ENCODE assay signal across 19 cellular contexts in genomic region chr3:113983544-113983943, GRCh38. TPM values are rescaled to one million over a fixed set of nuclear protein-coding genes. Genes with fewer than 3 reads are reported as not detected.
A peak's percentile ranks its signal among the peaks of the same experiment; 100 is the strongest.
DNase-seq lines count a peak whose midpoint lies in the region; ATAC-seq and TF ChIP-seq lines count a peak whose summit lies in the region.
"Had no signal": no experiment of that assay in that cellular context is flagged by ENCODE, and none has a peak within 500 bp of the region (broad histone marks: within the 10 kb centered on the region; RNA-seq: fewer than 3 reads in every experiment).

No MANE protein-coding gene starts in this region.

- H3K36me3 ChIP-seq in IMR-90 (ENCODE audit: control insufficient read depth, insufficient read depth, low read length), result no peaks in the 10 kb centered on the region

- no peaks in the 10 kb centered on the region for H3K9me3 ChIP-seq in IMR-90 (ENCODE audit: control insufficient read depth, insufficient read depth, low read length)

- no peak overlapping the region for H4K91ac ChIP-seq in IMR-90 (ENCODE audit: insufficient read depth, low read depth, low read length)

- no peak overlapping the region for H3K4me2 ChIP-seq in IMR-90 (ENCODE audit: low read depth, low read length)
- H3K4me2 ChIP-seq: GM23338 had no signal

- H3K4me3 ChIP-seq in IMR-90 (ENCODE audit: insufficient read depth, low read depth, low read length), result no peak overlapping the region
- H3K4me3 ChIP-seq: GM23338 had no signal

- no peak overlapping the region for H3K27ac ChIP-seq in IMR-90 (ENCODE audit: insufficient read depth, low read length)
- H3K27ac ChIP-seq: 22Rv1 had no signal

- ATAC-seq in activated T-cell treated with anti-CD3 and anti-CD28 coated beads, Interleukin-2, amount 50 U/mL, for 72 hours (replicated peaks in 1 of 2), result no peak
- ATAC-seq in IMR-90 (ENCODE audit: low read depth) (no peak), naive B cell (ENCODE audit: low read depth in 2 of 2) (no peak)
- ATAC-seq: GM23338, HCT116 had no signal

- H2BK120ac ChIP-seq in IMR-90 (ENCODE audit: low read depth, low read length), result no peak overlapping the region

- no peak overlapping the region for H3K4ac ChIP-seq in IMR-90 (ENCODE audit: low read depth, low read length)

- no peak overlapping the region for H2BK5ac ChIP-seq in IMR-90 (ENCODE audit: low read depth, low read length, poor library complexity, severe bottlenecking)

- H2AK9ac ChIP-seq in IMR-90 (replicated peaks; ENCODE audit: low read depth, low read length, poor library complexity), result no peak overlapping the region

- no peak overlapping the region for H2AK5ac ChIP-seq in IMR-90 (ENCODE audit: low read depth, low read length)

- no peak overlapping the region for H3K14ac ChIP-seq in IMR-90 (replicated peaks; ENCODE audit: low read depth, low read length)

- H3K18ac ChIP-seq in IMR-90 (ENCODE audit: low read depth, low read length), result no peak overlapping the region

- POLR2A ChIA-PET in IMR-90 (lab: Charles Lee; ENCODE audit: unreplicated experiment), result no interaction called here

- no peak overlapping the region for H4K5ac ChIP-seq in IMR-90 (ENCODE audit: low read depth, low read length)

- no peaks in the 10 kb centered on the region for H3K4me1 Mint-ChIP-seq in activated T-cell treated with anti-CD3 and anti-CD28 coated beads, Interleukin-2, amount 50 U/mL, for 72 hours (ENCODE audit: low read depth)
- H3K4me1 Mint-ChIP-seq in naive B cell, result peaks cover 51 to 58% (median 57%) of the 10 kb centered on the region in 3 donors
- H3K4me1 Mint-ChIP-seq: GM23338 had no signal

- BruUV-seq in IMR-90 (replicated peaks; lab: Mats Ljungman, UMichigan), result no TSS peak

- H3K27ac Mint-ChIP-seq in activated T-cell treated with anti-CD3 and anti-CD28 coated beads, Interleukin-2, amount 50 U/mL, for 72 hours, result peak overlapping the region; percentile 13
- peak overlapping the region in 5 of 6 donors; percentile 35 to 99 (median 85) for H3K27ac Mint-ChIP-seq in naive B cell
- H3K27ac Mint-ChIP-seq: GM23338 had no signal

- H3K9me3 Mint-ChIP-seq in activated T-cell treated with anti-CD3 and anti-CD28 coated beads, Interleukin-2, amount 50 U/mL, for 72 hours, result peaks cover 0 to 1% of the 10 kb centered on the region in 2 donors
- peaks cover 0 to 1% (median 0%) of the 10 kb centered on the region in 7 donors for H3K9me3 Mint-ChIP-seq in naive B cell
- H3K9me3 Mint-ChIP-seq: GM23338, H9 had no signal

- no peaks in the 10 kb centered on the region for H3K9me1 ChIP-seq in IMR-90 (ENCODE audit: insufficient read depth, low read length)

- no peak overlapping the region for H3K4me3 Mint-ChIP-seq in activated T-cell treated with anti-CD3 and anti-CD28 coated beads, Interleukin-2, amount 50 U/mL, for 72 hours
- H3K4me3 Mint-ChIP-seq in naive B cell, result peak overlapping the region in 1 of 8 donors; percentile 16
- H3K4me3 Mint-ChIP-seq: CD4-positive, alpha-beta memory T cell; GM23338; H9 had no signal

- TF ChIP-seq POLR2A in IMR-90 (IDR thresholded peaks at IDR 0.05; ENCODE audit: low read depth, low read length), result no peak

- no peak for TF ChIP-seq RAD21 in IMR-90 (IDR thresholded peaks at IDR 0.05; ENCODE audit: low read length)

- no peak overlapping the region for H3K56ac ChIP-seq in IMR-90 (ENCODE audit: extremely low read depth, insufficient read depth, low read length)

- H2BK15ac ChIP-seq in IMR-90 (ENCODE audit: low read depth, low read length), result no peak overlapping the region

- no peak overlapping the region for H2BK20ac ChIP-seq in IMR-90 (ENCODE audit: low read depth, low read length)

- intact Hi-C loops in IMR-90 (cut with micrococcal nuclease), result no loop called here

- dilution Hi-C loops in IMR-90 (cut with HindIII; ENCODE audit: low sequenced_read_pairs, unreplicated experiment), result no loop called here

- H4K8ac ChIP-seq in IMR-90 (ENCODE audit: low read depth in 2 of 2, low read length in 2 of 2), result no peak overlapping the region

- no peaks in the 10 kb centered on the region for H3K79me1 ChIP-seq in IMR-90 (ENCODE audit: low read depth in 1 of 2, low read length in 2 of 2)

- no peaks in the 10 kb centered on the region for H3K27me3 Mint-ChIP-seq in activated T-cell treated with anti-CD3 and anti-CD28 coated beads, Interleukin-2, amount 50 U/mL, for 72 hours (ENCODE audit: low read depth)
- H3K27me3 Mint-ChIP-seq in naive B cell, result no peaks in the 10 kb centered on the region
- H3K27me3 Mint-ChIP-seq: CD4-positive, alpha-beta memory T cell had no signal

- WGBS in IMR-90 (ENCODE audit: extremely low coverage in 2 of 2, insufficient read length in 1 of 2), 2 experiments, result no CpG with 5 or more reads among the region's 3 CpGs

- CTCF ChIA-PET in IMR-90 (lab: Yijun Ruan, JAX), result no interaction called here

- no peaks in the 10 kb centered on the region for H3K4me1 ChIP-seq in IMR-90 (ENCODE audit: control insufficient read depth, insufficient read depth, low read length)

- H3K9ac ChIP-seq in IMR-90 (ENCODE audit: low read depth, low read length), result no peak overlapping the region

- no peak overlapping the region for H3K23ac ChIP-seq in IMR-90 (ENCODE audit: low read depth, low read length)

- no peaks in the 10 kb centered on the region; the same call in 1 of the 2 replicates for H3K27me3 ChIP-seq in IMR-90 (ENCODE audit: control insufficient read depth, insufficient read depth, low read length)

- in situ Hi-C loops in IMR-90 (cut with MboI; ENCODE audit: low sequenced_read_pairs), result no loop called here

- H2AFZ ChIP-seq in IMR-90 (replicated peaks; ENCODE audit: low read length, poor library complexity), result no peak overlapping the region
- H2AFZ ChIP-seq: GM23338 had no signal

- H3K36me3 Mint-ChIP-seq in activated T-cell treated with anti-CD3 and anti-CD28 coated beads, Interleukin-2, amount 50 U/mL, for 72 hours (ENCODE audit: insufficient read depth in 2 of 2), result peaks cover 0 to 2% of the 10 kb centered on the region in 2 donors
- H3K36me3 Mint-ChIP-seq in naive B cell, result peaks cover 31 to 51% of the 10 kb centered on the region in 2 donors

- H4K20me1 ChIP-seq in IMR-90 (ENCODE audit: insufficient read depth, low read length), result no peaks in the 10 kb centered on the region

- DNase-seq in activated T-cell treated with anti-CD3 and anti-CD28 coated beads, Interleukin-2, amount 50 U/mL, for 72 hours, result no peak
- no peak for DNase-seq in activated T-cell treated with anti-CD3 and anti-CD28 coated beads, Interleukin-2, amount 50 U/mL, for 48 hours
- DNase-seq in IMR-90 (no peak), naive B cell (no peak), NCI-H2081 treated with DMSO at 0.1 percent for 48 hours (lab: John Stamatoyannopoulos, UW) (no peak)
- no peak for DNase-seq in activated CD8-positive, alpha-beta memory T cell treated with anti-CD3 and anti-CD28 coated beads for 24 hours
- DNase-seq: ACHN; AML-193; C1 segment of cervical spinal cord; Calu3; CD4-positive, alpha-beta memory T cell; COR-L47; DMS53; DMS79 treated with DMSO at 0.1 percent for 48 hours; GF-D8; H9 had no signal

- TF ChIP-seq CTCF in IMR-90 (conservative IDR thresholded peaks at IDR 0.05; ENCODE audit: low read depth, low read length), result no peak

TF ChIP-seq in IMR-90, 13 proteins besides CTCF, POLR2A, EP300 and RAD21:
- TF ChIP-seq MAFK (IDR thresholded peaks at IDR 0.05; ENCODE audit: low read depth, low read length) (peak; percentile 79), FOS (IDR thresholded peaks at IDR 0.05; ENCODE audit: low read depth, low read length) (no peak), USF2 (IDR thresholded peaks at IDR 0.05; ENCODE audit: low read depth, low read length) (no peak)

RNA-seq across cellular contexts. Expression of gene ZDHHC23, which starts 35.7 kb away (rescaled TPM):
- 1 to 10 TPM; 3.6 to 4.5 TPM for total RNA-seq in activated T-cell treated with anti-CD3 and anti-CD28 coated beads, Interleukin-2, amount 50 U/mL, for 72 hours
- total RNA-seq in IMR-90 (2012; rRNA removed), result 0.83 and 0.90 TPM in 2 replicates
- polyA plus RNA-seq in IMR-90 (2012; rRNA removed), result 0.24 and 0.50 TPM in 2 replicates
- polyA plus RNA-seq in IMR-90 (2012; cell fraction: cytosol; rRNA removed), result 0.05 and 0.09 TPM in 2 replicates
- 0.34 and 0.92 TPM in 2 replicates for polyA plus RNA-seq in IMR-90 (2012; cell fraction: nucleus; rRNA removed; ENCODE audit: low replicate concordance)
- 1 to 10 TPM; 1.1 to 9.1 (median 6.7) TPM for polyA plus RNA-seq in naive B cell (ENCODE audit: low read depth in 6 of 6)
